ENCODE assay signal across 1 cellular context in genomic region chrX:65596270-65596669, GRCh38.
TF ChIP-seq lines count a peak whose summit lies in the region.

No MANE protein-coding gene starts in this region.

TF ChIP-seq in GM12878, 131 proteins besides CTCF, POLR2A, EP300 and RAD21 (continued from another document and continues in another):
- TF ChIP-seq SKIL (IDR thresholded peaks at IDR 0.05; ENCODE audit: low read depth, poor library complexity, severe bottlenecking) (no peak), TCF12 (IDR thresholded peaks at IDR 0.05; ENCODE audit: low read depth, low read length) (no peak), JUND (IDR thresholded peaks at IDR 0.05; ENCODE audit: low read depth, low read length) (peak; percentile 69; the same call in 1 of the 2 replicates), IRF3 (IDR thresholded peaks at IDR 0.05) (no peak), SREBF2 (IDR thresholded peaks at IDR 0.05; ENCODE audit: low read length) (no peak), EGR1 (IDR thresholded peaks at IDR 0.05; ENCODE audit: borderline replicate concordance in 1 of 2, low read depth in 2 of 2, low read length in 2 of 2) (no peak), BACH1 (IDR thresholded peaks at IDR 0.05; ENCODE audit: borderline replicate concordance) (no peak), NBN (IDR thresholded peaks at IDR 0.05) (0 out of 2 replicates have a peak, but pooled peaks have one; percentile 25), ATF7 (IDR thresholded peaks at IDR 0.05; ENCODE audit: low read depth) (peak; percentile 63), CREB1 (IDR thresholded peaks at IDR 0.05; ENCODE audit: low read depth) (peak; percentile 44; the same call in 1 of the 2 replicates), CBX5 (IDR thresholded peaks at IDR 0.05; ENCODE audit: low read depth) (no peak), HSF1 (IDR thresholded peaks at IDR 0.05; ENCODE audit: low read depth, low read length) (no peak), TBL1XR1 (IDR thresholded peaks at IDR 0.05; ENCODE audit: low read depth, low read length) (no peak), CREM (IDR thresholded peaks at IDR 0.05; ENCODE audit: low read depth) (0 out of 2 replicates have a peak, but pooled peaks have one; percentile 16), RUNX3 (IDR thresholded peaks at IDR 0.05; ENCODE audit: low read length) (peak; percentile 73), IKZF1 (conservative IDR thresholded peaks at IDR 0.05) (no peak), ETV6 (conservative IDR thresholded peaks at IDR 0.05 in 1 of 2, IDR thresholded peaks at IDR 0.05 in 1 of 2; ENCODE audit: borderline replicate concordance in 1 of 2, low read depth in 1 of 2) (peak in 1 of 2 experiments; percentile 47; a peak in 1 of 4 replicates), BCL3 (IDR thresholded peaks at IDR 0.05; ENCODE audit: borderline replicate concordance, insufficient read depth, low read depth, low read length, poor library complexity, severe bottlenecking) (peak; percentile 25), DPF2 (IDR thresholded peaks at IDR 0.05) (no peak), NFIC (IDR thresholded peaks at IDR 0.05; ENCODE audit: low read depth, low read length) (0 out of 2 replicates have a peak, but pooled peaks have one; percentile 31), CUX1 (IDR thresholded peaks at IDR 0.05; ENCODE audit: insufficient replicate concordance, low read depth, low read length) (no peak), E2F8 (IDR thresholded peaks at IDR 0.05; ENCODE audit: low read depth, partially characterized antibody) (no peak), USF2 (IDR thresholded peaks at IDR 0.05; ENCODE audit: borderline replicate concordance, low read depth, low read length) (no peak), ZBTB40 (IDR thresholded peaks at IDR 0.05; ENCODE audit: borderline replicate concordance) (no peak), ASH2L (IDR thresholded peaks at IDR 0.05; ENCODE audit: borderline replicate concordance, low read depth) (no peak), NFXL1 (IDR thresholded peaks at IDR 0.05; ENCODE audit: borderline replicate concordance) (no peak), RFX5 (IDR thresholded peaks at IDR 0.05; ENCODE audit: low read depth, low read length) (no peak), MTA2 (IDR thresholded peaks at IDR 0.05; ENCODE audit: low read depth) (0 out of 2 replicates have a peak, but pooled peaks have one; percentile 40), EED (IDR thresholded peaks at IDR 0.05; ENCODE audit: low read depth) (peak; percentile 38; the same call in 1 of the 2 replicates), JUNB (IDR thresholded peaks at IDR 0.05) (peak; percentile 74), SIX5 (IDR thresholded peaks at IDR 0.05; ENCODE audit: low read depth, low read length, severe bottlenecking) (no peak), ZNF687 (IDR thresholded peaks at IDR 0.05) (no peak)
